8 cellular contexts compared by ENCODE assay signal in genomic region chr1:110787328-110788071, GRCh38.
DNase-seq lines count a peak whose midpoint lies in the region; ATAC-seq and TF ChIP-seq lines count a peak whose summit lies in the region.

No MANE protein-coding gene starts in this region.

- peaks cover 52% of the 10 kb centered on the region for H3K4me1 ChIP-seq in BLaER1
- no peaks in the 10 kb centered on the region for H3K4me1 ChIP-seq in right cardiac atrium (ENCODE audit: control insufficient read depth, insufficient read depth, low read length)

- POLR2A ChIA-PET in activated CD8-positive, alpha-beta T cell treated with anti-CD3 and anti-CD28 coated beads, Interleukin-2, amount 10 ng/mL, durations not matched to agents 7 days and 5 days (lab: Charles Lee) = interaction anchor here (0.6 to 3.7 kb wide), 16 partner anchors 13 to 1833 kb away, joined by 3 to 117 read pairs (median 4); partner anchors contain the start of genes CD53, CEPT1, DRAM2 and KCNA3
- POLR2A ChIA-PET in HEK293T (lab: Yijun Ruan, JAX) = no interaction called here

- intact Hi-C loops in right cardiac atrium (cut with DNase I) = loop anchor here in 3 of 4 donors (10.0 kb wide), 2 partner anchors 233 to 263 kb away; no protein-coding TSS in a partner anchor

- H3K4me3 Mint-ChIP-seq in activated CD8-positive, alpha-beta T cell treated with anti-CD3 and anti-CD28 coated beads, Interleukin-2, amount 10 ng/mL, durations not matched to agents 7 days and 5 days = peak overlapping the region; percentile 66

- no peaks in the 10 kb centered on the region for H3K27me3 Mint-ChIP-seq in activated CD8-positive, alpha-beta T cell treated with anti-CD3 and anti-CD28 coated beads, Interleukin-2, amount 10 ng/mL, durations not matched to agents 7 days and 5 days (ENCODE audit: low read depth)

- peaks cover 73% of the 10 kb centered on the region for H3K4me1 Mint-ChIP-seq in activated CD8-positive, alpha-beta T cell treated with anti-CD3 and anti-CD28 coated beads, Interleukin-2, amount 10 ng/mL, durations not matched to agents 7 days and 5 days (ENCODE audit: low read depth)

- H4K20me1 ChIP-seq in BLaER1 = no peaks in the 10 kb centered on the region

- H3K4me3 ChIP-seq in BLaER1 = peak overlapping the region; percentile 60
- no peak overlapping the region for H3K4me3 ChIP-seq in right cardiac atrium (ENCODE audit: low read length)

- ATAC-seq in GM19035 (IDR thresholded peaks at IDR 0.05; ENCODE audit: unreplicated experiment) (peak; percentile 75), HG03103 (IDR thresholded peaks at IDR 0.05; ENCODE audit: low read depth, unreplicated experiment) (peak; percentile 77), SK-N-SH treated with all-trans-retinoic acid at 6 μM for 48 hours (no peak), right cardiac atrium (no peak)
- peak; percentile 81 for ATAC-seq in activated CD8-positive, alpha-beta T cell treated with anti-CD3 and anti-CD28 coated beads, Interleukin-2, amount 10 ng/mL, durations not matched to agents 7 days and 5 days

- peaks cover 24% of the 10 kb centered on the region for H3K9me3 Mint-ChIP-seq in activated CD8-positive, alpha-beta T cell treated with anti-CD3 and anti-CD28 coated beads, Interleukin-2, amount 10 ng/mL, durations not matched to agents 7 days and 5 days (ENCODE audit: insufficient read depth)

- H3K9me3 ChIP-seq in BLaER1 (peaks cover 16% of the 10 kb centered on the region), right cardiac atrium (ENCODE audit: control insufficient read depth, low read length) (no peaks in the 10 kb centered on the region)

- peak overlapping the region; percentile 95 for H3K4me2 ChIP-seq in BLaER1

- H3K36me3 Mint-ChIP-seq in activated CD8-positive, alpha-beta T cell treated with anti-CD3 and anti-CD28 coated beads, Interleukin-2, amount 10 ng/mL, durations not matched to agents 7 days and 5 days (ENCODE audit: low read depth) = peaks cover 47% of the 10 kb centered on the region

- H3K9ac ChIP-seq in BLaER1 = peak overlapping the region; percentile 84

- H3K27me3 ChIP-seq in BLaER1 (no peaks in the 10 kb centered on the region), right cardiac atrium (ENCODE audit: control insufficient read depth, insufficient read depth) (no peaks in the 10 kb centered on the region)

- H3K27ac Mint-ChIP-seq in activated CD8-positive, alpha-beta T cell treated with anti-CD3 and anti-CD28 coated beads, Interleukin-2, amount 10 ng/mL, durations not matched to agents 7 days and 5 days = peak overlapping the region; percentile 95

- WGBS in right cardiac atrium = 23% methylated on average over 3 of the region's 3 CpGs

- peak; percentile 87 for DNase-seq in activated CD8-positive, alpha-beta T cell treated with anti-CD3 and anti-CD28 coated beads, Interleukin-2, amount 10 ng/mL, durations not matched to agents 7 days and 5 days
- DNase-seq in DMS79 (lab: John Stamatoyannopoulos, UW) (no peak), HEK293T (ENCODE audit: extremely low spot score) (no peak), right cardiac atrium (no peak)

- no peaks in the 10 kb centered on the region for H3K36me3 ChIP-seq in BLaER1

- CTCF ChIA-PET in activated CD8-positive, alpha-beta T cell treated with anti-CD3 and anti-CD28 coated beads, Interleukin-2, amount 10 ng/mL, durations not matched to agents 7 days and 5 days (lab: Charles Lee) = interaction anchor here (0.8 to 10.1 kb wide), 37 partner anchors 8 to 768 kb away, joined by 3 to 248 read pairs (median 5); partner anchors contain the start of genes CD53, LRIF1 and RBM15
- CTCF ChIA-PET in HEK293T (lab: Yijun Ruan, JAX) = interaction anchor here (0.8 to 1.0 kb wide), 2 partner anchors 41 to 168 kb away, joined by 3 to 5 read pairs; no protein-coding TSS in a partner anchor

- H3K27ac ChIP-seq in BLaER1 (peak overlapping the region; percentile 97), right cardiac atrium (ENCODE audit: low read length) (no peak overlapping the region)

TF ChIP-seq in HEK293T, 16 proteins besides CTCF, POLR2A, EP300 and RAD21:
- no peak for TF ChIP-seq CTBP1 (IDR thresholded peaks at IDR 0.05; ENCODE audit: borderline replicate concordance)
- no peak for TF ChIP-seq FOXK2 (IDR thresholded peaks at IDR 0.05)
- TF ChIP-seq ARNT (IDR thresholded peaks at IDR 0.05) = no peak
- no peak for TF ChIP-seq FOXM1 (IDR thresholded peaks at IDR 0.05; ENCODE audit: borderline replicate concordance)
- TF ChIP-seq FOXA1 (IDR thresholded peaks at IDR 0.05) = no peak
- no peak for TF ChIP-seq TARDBP (IDR thresholded peaks at IDR 0.05)
- no peak for TF ChIP-seq L3MBTL2 (conservative IDR thresholded peaks at IDR 0.05)
- no peak for TF ChIP-seq ZNF384 (IDR thresholded peaks at IDR 0.05)
- TF ChIP-seq BHLHE40 (IDR thresholded peaks at IDR 0.05; ENCODE audit: borderline replicate concordance) = no peak
- TF ChIP-seq, protein P1, sequence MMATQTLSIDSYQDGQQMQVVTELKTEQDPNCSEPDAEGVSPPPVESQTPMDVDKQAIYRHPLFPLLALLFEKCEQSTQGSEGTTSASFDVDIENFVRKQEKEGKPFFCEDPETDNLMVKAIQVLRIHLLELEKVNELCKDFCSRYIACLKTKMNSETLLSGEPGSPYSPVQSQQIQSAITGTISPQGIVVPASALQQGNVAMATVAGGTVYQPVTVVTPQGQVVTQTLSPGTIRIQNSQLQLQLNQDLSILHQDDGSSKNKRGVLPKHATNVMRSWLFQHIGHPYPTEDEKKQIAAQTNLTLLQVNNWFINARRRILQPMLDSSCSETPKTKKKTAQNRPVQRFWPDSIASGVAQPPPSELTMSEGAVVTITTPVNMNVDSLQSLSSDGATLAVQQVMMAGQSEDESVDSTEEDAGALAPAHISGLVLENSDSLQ (IDR thresholded peaks at IDR 0.05) = no peak
- no peak for TF ChIP-seq SUZ12 (IDR thresholded peaks at IDR 0.05)
- TF ChIP-seq LEF1 (IDR thresholded peaks at IDR 0.05; ENCODE audit: borderline replicate concordance) = no peak
- TF ChIP-seq NFRKB (IDR thresholded peaks at IDR 0.05) = no peak
- TF ChIP-seq HDGF (IDR thresholded peaks at IDR 0.05; ENCODE audit: borderline replicate concordance) = no peak

TF ChIP-seq in SK-N-SH treated with all-trans-retinoic acid at 6 μM for 48 hours, 23 proteins besides CTCF, POLR2A, EP300 and RAD21 (continues in another document):
- TF ChIP-seq ESRRG (CRISPR knock-in tag; IDR thresholded peaks at IDR 0.05) (no peak), ZNF8 (CRISPR knock-in tag; IDR thresholded peaks at IDR 0.05) (no peak), ZFP3 (CRISPR knock-in tag; IDR thresholded peaks at IDR 0.05) (no peak), TCF4 (CRISPR knock-in tag; IDR thresholded peaks at IDR 0.05; ENCODE audit: borderline replicate concordance) (no peak), OSR1 (CRISPR knock-in tag; IDR thresholded peaks at IDR 0.05) (no peak), ARNTL (CRISPR knock-in tag; IDR thresholded peaks at IDR 0.05; ENCODE audit: borderline replicate concordance, low read depth) (no peak), TOX (CRISPR knock-in tag; IDR thresholded peaks at IDR 0.05; ENCODE audit: borderline replicate concordance) (no peak), ZNF565 (CRISPR knock-in tag; conservative IDR thresholded peaks at IDR 0.05; ENCODE audit: low read depth) (no peak), GLIS3 (CRISPR knock-in tag; IDR thresholded peaks at IDR 0.05) (no peak), ZC3H10 (CRISPR knock-in tag; IDR thresholded peaks at IDR 0.05) (no peak), ZFP30 (CRISPR knock-in tag; IDR thresholded peaks at IDR 0.05) (no peak), BACH2 (CRISPR knock-in tag; IDR thresholded peaks at IDR 0.05; ENCODE audit: borderline replicate concordance) (no peak), ISL1 (CRISPR knock-in tag; IDR thresholded peaks at IDR 0.05) (no peak)
- TF ChIP-seq, protein P2, sequence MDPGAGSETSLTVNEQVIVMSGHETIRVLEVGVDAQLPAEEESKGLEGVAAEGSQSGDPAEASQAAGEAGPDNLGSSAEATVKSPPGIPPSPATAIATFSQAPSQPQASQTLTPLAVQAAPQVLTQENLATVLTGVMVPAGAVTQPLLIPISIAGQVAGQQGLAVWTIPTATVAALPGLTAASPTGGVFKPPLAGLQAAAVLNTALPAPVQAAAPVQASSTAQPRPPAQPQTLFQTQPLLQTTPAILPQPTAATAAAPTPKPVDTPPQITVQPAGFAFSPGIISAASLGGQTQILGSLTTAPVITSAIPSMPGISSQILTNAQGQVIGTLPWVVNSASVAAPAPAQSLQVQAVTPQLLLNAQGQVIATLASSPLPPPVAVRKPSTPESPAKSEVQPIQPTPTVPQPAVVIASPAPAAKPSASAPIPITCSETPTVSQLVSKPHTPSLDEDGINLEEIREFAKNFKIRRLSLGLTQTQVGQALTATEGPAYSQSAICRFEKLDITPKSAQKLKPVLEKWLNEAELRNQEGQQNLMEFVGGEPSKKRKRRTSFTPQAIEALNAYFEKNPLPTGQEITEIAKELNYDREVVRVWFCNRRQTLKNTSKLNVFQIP (CRISPR knock-in tag; IDR thresholded peaks at IDR 0.05; ENCODE audit: borderline replicate concordance, low read depth) = no peak
- TF ChIP-seq, protein P3, sequence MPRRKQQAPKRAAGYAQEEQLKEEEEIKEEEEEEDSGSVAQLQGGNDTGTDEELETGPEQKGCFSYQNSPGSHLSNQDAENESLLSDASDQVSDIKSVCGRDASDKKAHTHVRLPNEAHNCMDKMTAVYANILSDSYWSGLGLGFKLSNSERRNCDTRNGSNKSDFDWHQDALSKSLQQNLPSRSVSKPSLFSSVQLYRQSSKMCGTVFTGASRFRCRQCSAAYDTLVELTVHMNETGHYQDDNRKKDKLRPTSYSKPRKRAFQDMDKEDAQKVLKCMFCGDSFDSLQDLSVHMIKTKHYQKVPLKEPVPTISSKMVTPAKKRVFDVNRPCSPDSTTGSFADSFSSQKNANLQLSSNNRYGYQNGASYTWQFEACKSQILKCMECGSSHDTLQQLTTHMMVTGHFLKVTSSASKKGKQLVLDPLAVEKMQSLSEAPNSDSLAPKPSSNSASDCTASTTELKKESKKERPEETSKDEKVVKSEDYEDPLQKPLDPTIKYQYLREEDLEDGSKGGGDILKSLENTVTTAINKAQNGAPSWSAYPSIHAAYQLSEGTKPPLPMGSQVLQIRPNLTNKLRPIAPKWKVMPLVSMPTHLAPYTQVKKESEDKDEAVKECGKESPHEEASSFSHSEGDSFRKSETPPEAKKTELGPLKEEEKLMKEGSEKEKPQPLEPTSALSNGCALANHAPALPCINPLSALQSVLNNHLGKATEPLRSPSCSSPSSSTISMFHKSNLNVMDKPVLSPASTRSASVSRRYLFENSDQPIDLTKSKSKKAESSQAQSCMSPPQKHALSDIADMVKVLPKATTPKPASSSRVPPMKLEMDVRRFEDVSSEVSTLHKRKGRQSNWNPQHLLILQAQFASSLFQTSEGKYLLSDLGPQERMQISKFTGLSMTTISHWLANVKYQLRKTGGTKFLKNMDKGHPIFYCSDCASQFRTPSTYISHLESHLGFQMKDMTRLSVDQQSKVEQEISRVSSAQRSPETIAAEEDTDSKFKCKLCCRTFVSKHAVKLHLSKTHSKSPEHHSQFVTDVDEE (CRISPR knock-in tag; IDR thresholded peaks at IDR 0.05) = no peak

Comparison
In these comparisons a context has a peak if more than half of its experiments do, and no peak if none do; other contexts are left out.
1. ATAC-seq: peak in GM19035 (single experiment), HG03103 (single experiment) and activated CD8-positive, alpha-beta T cell treated with anti-CD3 and anti-CD28 coated beads, Interleukin-2, amount 10 ng/mL, durations not matched to agents 7 days and 5 days (single experiment); none in SK-N-SH treated with all-trans-retinoic acid at 6 μM for 48 hours (single experiment) and right cardiac atrium (0 of 2).